ENCODE assay signal across 10 cellular contexts in genomic region chr10:131979336-131979735, GRCh38. TPM values are rescaled to one million over a fixed set of nuclear protein-coding genes. Genes with fewer than 3 reads are reported as not detected.
A peak's percentile ranks its signal among the peaks of the same experiment; 100 is the strongest.
DNase-seq lines count a peak whose midpoint lies in the region; ATAC-seq, FAIRE-seq and TF ChIP-seq lines count a peak whose summit lies in the region.
"Had no signal": no experiment of that assay in that cellular context is flagged by ENCODE, and none has a peak within 500 bp of the region (broad histone marks: within the 10 kb centered on the region; RNA-seq: fewer than 3 reads in every experiment).

No MANE protein-coding gene starts in this region.

- no peak for DNase-seq in heart left ventricle
- no peak for DNase-seq in Right ventricle myocardium inferior (ENCODE audit: missing footprints)
- no peak for DNase-seq in K562 (ENCODE audit: extremely low read depth in 1 of 4, low spot score in 3 of 4)
- DNase-seq in mesenchymal stem cell, result no peak
- DNase-seq in upper lobe of right lung, result no peak
- DNase-seq in NCI-H774 (lab: John Stamatoyannopoulos, UW), result no peak
- no peak for DNase-seq in NCI-H510A treated with DMSO at 0.1 percent for 48 hours (lab: John Stamatoyannopoulos, UW)
- DNase-seq in GM20000 (ENCODE audit: low spot score), result no peak
- DNase-seq: DND-41, KG1 had no signal

- FAIRE-seq in K562 (lab: Jason Lieb, UNC), result peak; percentile 11

- H2AK5ac ChIP-seq in mesenchymal stem cell (ENCODE audit: low read length, severe bottlenecking), result no peak overlapping the region

- H3K9me1 ChIP-seq in K562 (ENCODE audit: control insufficient read depth, insufficient read depth, low read length), result peaks cover 4% of the 10 kb centered on the region

- no peaks in the 10 kb centered on the region for H3K9me3 ChIP-seq in heart left ventricle
- H3K9me3 ChIP-seq in K562 (replicated peaks; ENCODE audit: control insufficient read depth, insufficient read depth, low read depth, low read length), result no peaks in the 10 kb centered on the region
- no peaks in the 10 kb centered on the region for H3K9me3 ChIP-seq in mesenchymal stem cell (ENCODE audit: control insufficient read depth, low read length)
- H3K9me3 ChIP-seq in upper lobe of right lung, result no peaks in the 10 kb centered on the region

- TF ChIP-seq CTCF in heart left ventricle (IDR thresholded peaks at IDR 0.05), result no peak
- TF ChIP-seq CTCF in K562 (IDR thresholded peaks at IDR 0.05 in 2 of 3, conservative IDR thresholded peaks at IDR 0.05 in 1 of 3; ENCODE audit: insufficient read depth in 2 of 3, low read depth in 1 of 3, low read length in 3 of 3), result no peak
- no peak for TF ChIP-seq CTCF in upper lobe of right lung (IDR thresholded peaks at IDR 0.05)
- no peak for TF ChIP-seq CTCF in GM20000 (IDR thresholded peaks at IDR 0.05; ENCODE audit: extremely low read depth, missing control alignments)

- H3K36me3 ChIP-seq in heart left ventricle (no peaks in the 10 kb centered on the region), K562 (ENCODE audit: control insufficient read depth, insufficient read depth, low read length) (peaks cover 42% of the 10 kb centered on the region), mesenchymal stem cell (ENCODE audit: control insufficient read depth in 1 of 2, insufficient read depth in 2 of 2, low read depth in 1 of 2, low read length in 2 of 2) (no peaks in the 10 kb centered on the region), upper lobe of right lung (no peaks in the 10 kb centered on the region)

- WGBS in heart left ventricle, 4 donors, result 47 to 56% (median 49%) methylated on average over 7 of the region's 7 CpGs
- WGBS in K562 (ENCODE audit: insufficient coverage, low coverage, missing lambda C conversion rate), result 47% methylated on average over 4 of the region's 7 CpGs
- WGBS in mesenchymal stem cell, result 85% methylated on average over 7 of the region's 7 CpGs

- in situ Hi-C loops in K562 (cut with MboI), result no loop called here

- intact Hi-C loops in heart left ventricle (cut with DNase I), result loop anchor here in 5 of 10 donors (5.0 to 10.0 kb wide), 2 partner anchors 75 to 77 kb away; partner anchors contain the start of gene PPP2R2D (in 5 of the 5)
- intact Hi-C loops in Right ventricle myocardium inferior (cut with DNase I), result no loop called here
- intact Hi-C loops in K562 (cut with micrococcal nuclease), result no loop called here
- intact Hi-C loops in upper lobe of right lung (cut with DNase I), result no loop called here

- no TSS peak for BruUV-seq in K562 (replicated peaks; lab: Mats Ljungman, UMichigan)

- H4K91ac ChIP-seq in mesenchymal stem cell (ENCODE audit: low read length), result peak overlapping the region; percentile 5

- no peak overlapping the region for H4K8ac ChIP-seq in mesenchymal stem cell (ENCODE audit: low read length)

- no peak for TF ChIP-seq EP300 in K562 (IDR thresholded peaks at IDR 0.05; ENCODE audit: low read length)

- H3K18ac ChIP-seq in mesenchymal stem cell (ENCODE audit: low read depth in 1 of 2, low read length in 2 of 2), result peak overlapping the region in 1 of 2 experiments; percentile 24

- no peak overlapping the region for H2BK15ac ChIP-seq in mesenchymal stem cell (ENCODE audit: low read depth, poor library complexity, severe bottlenecking)

- H2BK5ac ChIP-seq in mesenchymal stem cell (ENCODE audit: low read depth, low read length, poor library complexity, severe bottlenecking), result no peak overlapping the region

- H4K20me1 ChIP-seq in K562 (replicated peaks; ENCODE audit: control insufficient read depth, insufficient read depth, low read length), result peaks cover 35% of the 10 kb centered on the region

- H3K4ac ChIP-seq in mesenchymal stem cell (ENCODE audit: low read depth in 1 of 2, low read length in 2 of 2), result no peak overlapping the region

- ATAC-seq in heart left ventricle (no peak), Right ventricle myocardium inferior (no peak), K562 (no peak), upper lobe of right lung (no peak)

- peak overlapping the region; percentile 62 to 89; a peak in 3 of 4 replicates for H3K9ac ChIP-seq in K562 (ENCODE audit: insufficient read depth in 1 of 2, low read depth in 2 of 2, low read length in 2 of 2)
- peak overlapping the region; percentile 92 for H3K9ac ChIP-seq in mesenchymal stem cell (ENCODE audit: low read length)

- H3K4me3 ChIP-seq in heart left ventricle, result peak overlapping the region in 11 of 12 donors; percentile 30 to 99 (median 92)
- peak overlapping the region; percentile 39 for H3K4me3 ChIP-seq in K562
- H3K4me3 ChIP-seq in mesenchymal stem cell (ENCODE audit: insufficient read depth in 1 of 2, low read depth in 1 of 2, low read length in 2 of 2), result peak overlapping the region in 1 of 2 experiments; percentile 98
- peak overlapping the region; percentile 94 for H3K4me3 ChIP-seq in upper lobe of right lung

- H2AFZ ChIP-seq in K562 (ENCODE audit: low read depth, low read length) (no peak overlapping the region), mesenchymal stem cell (ENCODE audit: low read depth, low read length) (no peak overlapping the region)

- no peak for TF ChIP-seq RAD21 in K562 (CRISPR knock-in tag; conservative IDR thresholded peaks at IDR 0.05 in 1 of 2, IDR thresholded peaks at IDR 0.05 in 1 of 2)

- H2BK120ac ChIP-seq in mesenchymal stem cell (ENCODE audit: low read depth, low read length), result no peak overlapping the region

- CTCF ChIA-PET in K562 (lab: Yijun Ruan, JAX; ENCODE audit: low intra/inter-chr PET ratio), result no interaction called here

- H3K23ac ChIP-seq in mesenchymal stem cell (ENCODE audit: low read length in 2 of 2), result no peak overlapping the region

- no peak for TF ChIP-seq POLR2A in heart left ventricle (IDR thresholded peaks at IDR 0.05)
- TF ChIP-seq POLR2A in K562 (conservative IDR thresholded peaks at IDR 0.05), result no peak

- POLR2A ChIA-PET in K562 (lab: Yijun Ruan, JAX), result no interaction called here

- H3K79me2 ChIP-seq in K562 (ENCODE audit: control insufficient read depth, insufficient read depth, low read length), result peaks cover 84% of the 10 kb centered on the region

- H3K27me3 ChIP-seq in heart left ventricle, result peaks cover 0 to 9% (median 0%) of the 10 kb centered on the region in 9 donors
- H3K27me3 ChIP-seq in K562 (ENCODE audit: control insufficient read depth in 2 of 2, insufficient read depth in 2 of 2, low read length in 2 of 2), result no peaks in the 10 kb centered on the region
- H3K27me3 ChIP-seq in mesenchymal stem cell (ENCODE audit: control insufficient read depth in 1 of 2, insufficient read depth in 1 of 2, low read length in 2 of 2), result no peaks in the 10 kb centered on the region
- no peaks in the 10 kb centered on the region for H3K27me3 ChIP-seq in upper lobe of right lung

- H3K79me1 ChIP-seq in mesenchymal stem cell (replicated peaks; ENCODE audit: low read length, poor library complexity, severe bottlenecking), result peaks cover 14% of the 10 kb centered on the region

- no peak overlapping the region for H2BK12ac ChIP-seq in mesenchymal stem cell (ENCODE audit: low read length in 2 of 2)

- peak overlapping the region in 10 of 12 donors; percentile 6 to 90 (median 62) for H3K27ac ChIP-seq in heart left ventricle
- H3K27ac ChIP-seq in K562 (ENCODE audit: extremely low read depth, low read depth, low read length), result peak overlapping the region; percentile 45; the same call in 1 of the 3 replicates
- H3K27ac ChIP-seq in mesenchymal stem cell (ENCODE audit: low read length, poor library complexity, severe bottlenecking), result no peak overlapping the region
- no peak overlapping the region for H3K27ac ChIP-seq in upper lobe of right lung

- peaks cover 4 to 73% (median 38%) of the 10 kb centered on the region in 12 donors for H3K4me1 ChIP-seq in heart left ventricle
- H3K4me1 ChIP-seq in K562 (replicated peaks in 1 of 2; ENCODE audit: control insufficient read depth in 2 of 2, insufficient read depth in 2 of 2, low read length in 2 of 2), result peaks cover 30 to 35% of the 10 kb centered on the region in 2 experiments; a peak in 4 of 5 replicates
- peaks cover 33% of the 10 kb centered on the region for H3K4me1 ChIP-seq in mesenchymal stem cell (ENCODE audit: control insufficient read depth, insufficient read depth, low read depth, low read length)
- H3K4me1 ChIP-seq in upper lobe of right lung, result peaks cover 22% of the 10 kb centered on the region

- H3K4me2 ChIP-seq in K562 (ENCODE audit: insufficient read depth, low read length), result peak overlapping the region; percentile 81
- no peak overlapping the region for H3K4me2 ChIP-seq in mesenchymal stem cell (ENCODE audit: low read length, poor library complexity, severe bottlenecking)

- no peak overlapping the region for H3K14ac ChIP-seq in mesenchymal stem cell (ENCODE audit: low read length in 2 of 2)

TF ChIP-seq in K562, 482 proteins besides CTCF, POLR2A, EP300 and RAD21 (continues in another document):
- no peak for TF ChIP-seq DDX20 (tag; IDR thresholded peaks at IDR 0.05; ENCODE audit: low read depth)
- no peak for TF ChIP-seq ZKSCAN3 (CRISPR knock-in tag; IDR thresholded peaks at IDR 0.05)
- no peak for TF ChIP-seq BRF1 (IDR thresholded peaks at IDR 0.05; ENCODE audit: borderline replicate concordance, extremely low read depth, insufficient read length)
- TF ChIP-seq MTA3 (IDR thresholded peaks at IDR 0.05; ENCODE audit: borderline replicate concordance), result no peak
- no peak for TF ChIP-seq COPS2 (conservative IDR thresholded peaks at IDR 0.05)

RNA-seq across cellular contexts. Expression of gene BNIP3, which starts 2.4 kb away (rescaled TPM):
- 100 to 1,000 TPM in 8 of 9 donors, 10 to 100 TPM in 1; 97.1 to 711 (median 130) TPM for total RNA-seq in heart left ventricle
- 100 to 1,000 TPM in 1 of 2 donors, 10 to 100 TPM in 1; 48.1 to 119 TPM for polyA plus RNA-seq in heart left ventricle
- 157 TPM for total RNA-seq in Right ventricle myocardium inferior
- 61.4 and 70.7 TPM in 2 replicates for total RNA-seq in K562 (2011; cell fraction: chromatin; rRNA removed; ENCODE audit: low replicate concordance)
- 53.2 and 63.7 TPM in 2 replicates for total RNA-seq in K562 (2011; cell fraction: nucleolus; rRNA removed)
- 62.1 and 64.4 TPM in 2 replicates for total RNA-seq in K562 (2011; cell fraction: nucleoplasm; rRNA removed)
- total RNA-seq in K562 (2014; rRNA removed), result 76.1 and 83.0 TPM in 2 replicates
- 39.7 and 40.7 TPM in 2 replicates for total RNA-seq in K562 (2014; rRNA removed; fragmentation: Illumina TruSeq; extraction: Trizol)
- total RNA-seq in K562 (2015; rRNA removed; fragmentation: Illumina TruSeq; extraction: Trizol), result 25.0 and 25.9 TPM in 2 replicates
- total RNA-seq in K562 (2021), result 41.7 and 42.2 TPM in 2 replicates
- 119 and 124 TPM in 2 replicates for polyA plus RNA-seq in K562 (2011; rRNA removed)
- polyA plus RNA-seq in K562 (2011; cell fraction: cytosol; rRNA removed), result 114 and 117 TPM in 2 replicates
- 136 and 157 TPM in 2 replicates for polyA plus RNA-seq in K562 (2011; cell fraction: nucleus; rRNA removed)
- polyA plus RNA-seq in K562 (2012), result 28.7 and 29.5 TPM in 2 replicates
- 46.9 and 54.9 TPM in 2 replicates for polyA plus RNA-seq in K562 (2014; fragmentation: Illumina TruSeq; extraction: Trizol)
- polyA plus RNA-seq in K562 (2014; fragmentation: Nextera tagmentation; extraction: Ambion mirVana), result 10 to 100 TPM in 1 of 2 experiments, 1 to 10 TPM in 1; 9.2 to 10.7 TPM
- 68.9 and 75.9 TPM in 2 replicates for polyA plus RNA-seq in K562 (2014; rRNA removed)
- 42.4 and 53.7 TPM in 2 replicates for polyA minus RNA-seq in K562 (2011; rRNA and poly(A)+ RNA removed)
- polyA minus RNA-seq in K562 (2011; cell fraction: cytosol; rRNA and poly(A)+ RNA removed), result 32.0 and 69.4 TPM in 2 replicates
- polyA minus RNA-seq in K562 (2011; cell fraction: nucleus; rRNA and poly(A)+ RNA removed), result 33.0 and 56.2 TPM in 2 replicates
- polyA plus RNA-seq in mesenchymal stem cell (2013, experiment 1 of 2), result 30.5 TPM
- 31.1 TPM for polyA plus RNA-seq in mesenchymal stem cell (2013, experiment 2 of 2)
- 38.2 TPM for total RNA-seq in upper lobe of right lung

Comparison
In these comparisons a context has a peak if more than half of its experiments do, and no peak if none do; other contexts are left out.
1. H3K27ac ChIP-seq: peak in heart left ventricle (10 of 12) and K562 (single experiment); none in mesenchymal stem cell (single experiment) and upper lobe of right lung (single experiment).